20 cellular contexts compared by ENCODE assay signal in the genomic region with DNA sequence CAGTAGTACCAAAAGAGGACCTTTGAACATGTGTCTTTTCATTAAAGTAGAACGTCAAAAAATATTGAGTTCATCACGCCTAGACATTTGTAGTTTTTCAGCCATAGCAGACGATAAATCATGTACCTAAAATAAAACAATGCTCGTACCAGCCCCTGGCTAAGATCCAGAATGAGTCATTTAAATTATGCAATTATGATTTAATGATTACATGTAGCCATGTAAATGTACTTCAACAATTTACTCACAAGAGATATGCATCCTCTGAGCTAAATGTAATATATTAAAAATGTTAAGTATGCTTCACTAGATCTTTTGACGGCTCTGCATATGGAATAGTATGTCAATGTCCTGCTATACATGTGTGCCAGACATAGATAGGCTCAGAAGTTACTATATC.
"Had no signal": no experiment of that assay in that cellular context is flagged by ENCODE, and none has a peak within 500 bp of the region (broad histone marks: within the 10 kb centered on the region; RNA-seq: fewer than 3 reads in every experiment).

No MANE protein-coding gene starts in this region.

- H3K4me1 ChIP-seq: gastroesophageal sphincter, spleen, stomach, transverse colon had no signal

- H3K27me3 Mint-ChIP-seq: naive thymus-derived CD8-positive, alpha-beta T cell; stimulated activated naive B cell treated with anti-CD40 and anti-IgM and Interleukin-4, amounts not matched to agents 10 μg/mL and 1 μg/mL and 100 μg/mL, for 72 hours had no signal

- DNase-seq: effector CD4-positive, alpha-beta T cell; endodermal cell; glutamatergic neuron; islet precursor cell; mucosa of descending colon; naive thymus-derived CD8-positive, alpha-beta T cell; posterior cingulate gyrus; spleen; stimulated activated CD4-positive, alpha-beta T cell treated with anti-CD3 and anti-CD28 coated beads, Interleukin-15, amount 100 ng/mL, for 24 hours; stimulated activated CD4-positive, alpha-beta T cell treated with anti-CD3 and anti-CD28 coated beads, Interleukin-1b, Interleukin-23, amount 100 ng/mL, for 48 hours; stimulated activated CD4-positive, alpha-beta T cell treated with anti-CD3 and anti-CD28 coated beads, Interleukin-4, amount 100 ng/mL, for 4 hours; stimulated activated naive B cell treated with anti-CD40 and anti-IgM and Interleukin-4, amounts not matched to agents 10 μg/mL and 1 μg/mL and 100 μg/mL, for 72 hours; stomach; substantia nigra; transverse colon had no signal

- H3K4me1 Mint-ChIP-seq: endodermal cell; naive thymus-derived CD8-positive, alpha-beta T cell; stimulated activated naive B cell treated with anti-CD40 and anti-IgM and Interleukin-4, amounts not matched to agents 10 μg/mL and 1 μg/mL and 100 μg/mL, for 72 hours had no signal

- H3K27ac ChIP-seq: coronary artery, gastroesophageal sphincter, spleen, stomach, thoracic aorta, transverse colon had no signal

- H3K4me3 Mint-ChIP-seq: endodermal cell; naive thymus-derived CD8-positive, alpha-beta T cell; stimulated activated naive B cell treated with anti-CD40 and anti-IgM and Interleukin-4, amounts not matched to agents 10 μg/mL and 1 μg/mL and 100 μg/mL, for 72 hours had no signal

- H3K27me3 ChIP-seq: gastroesophageal sphincter, spleen, stomach, transverse colon had no signal

- ATAC-seq: gastroesophageal sphincter; left lobe of liver; mucosa of descending colon; naive thymus-derived CD8-positive, alpha-beta T cell; sciatic nerve; stimulated activated naive B cell treated with anti-CD40 and anti-IgM and Interleukin-4, amounts not matched to agents 10 μg/mL and 1 μg/mL and 100 μg/mL, for 72 hours had no signal

- H3K9me3 Mint-ChIP-seq: endodermal cell had no signal

- H3K27ac Mint-ChIP-seq: endodermal cell; naive thymus-derived CD8-positive, alpha-beta T cell; stimulated activated naive B cell treated with anti-CD40 and anti-IgM and Interleukin-4, amounts not matched to agents 10 μg/mL and 1 μg/mL and 100 μg/mL, for 72 hours had no signal
